In genomic region chr1:93437976-93438605, GRCh38 we compare ENCODE assay signal across 7 cellular contexts. TPM values are rescaled to one million over a fixed set of nuclear protein-coding genes. Genes with fewer than 3 reads are reported as not detected.
DNase-seq lines count a peak whose midpoint lies in the region; ATAC-seq and TF ChIP-seq lines count a peak whose summit lies in the region.

No MANE protein-coding gene starts in this region.

- DNase-seq in GM12864 (ENCODE audit: low read depth) (peak; percentile 15), NB4 (ENCODE audit: low read depth) (peak; percentile 55), SKM-1 treated with dmso at 0.1 percent for 144 hours (lab: John Stamatoyannopoulos, UW; ENCODE audit: unreplicated experiment) (peak; percentile 56), fibroblast of the aortic adventitia (ENCODE audit: low read depth) (peak; percentile 79), prostate gland (ENCODE audit: low spot score) (no peak)

- H3K4me3 ChIP-seq in GM12864 (ENCODE audit: low read depth, low read length) = no peak overlapping the region
- no peak overlapping the region for H3K4me3 ChIP-seq in NB4 (ENCODE audit: low read depth, low read length)
- no peak overlapping the region for H3K4me3 ChIP-seq in fibroblast of the aortic adventitia (ENCODE audit: low read depth, low read length)
- H3K4me3 ChIP-seq in prostate gland = no peak overlapping the region

- no peak for ATAC-seq in HG03457 (IDR thresholded peaks at IDR 0.05; ENCODE audit: unreplicated experiment)
- no peak for ATAC-seq in GM19324 (IDR thresholded peaks at IDR 0.05; ENCODE audit: low FRiP score, unreplicated experiment)

- intact Hi-C loops in prostate gland (cut with DNase I) = loop anchor here (5.0 to 10.0 kb wide), 2 partner anchors 377 to 409 kb away; no protein-coding TSS in a partner anchor

- no peak overlapping the region for H3K27ac ChIP-seq in prostate gland

- 52% methylated on average over 4 of the region's 4 CpGs for WGBS in prostate gland

- TF ChIP-seq CTCF in GM12864 (IDR thresholded peaks at IDR 0.05; ENCODE audit: low read depth, low read length, missing control alignments) = peak; percentile 36
- no peak for TF ChIP-seq CTCF in NB4 (IDR thresholded peaks at IDR 0.05; ENCODE audit: low read depth, low read length)
- TF ChIP-seq CTCF in fibroblast of the aortic adventitia (IDR thresholded peaks at IDR 0.05; ENCODE audit: insufficient read depth, low read length) = peak; percentile 54
- TF ChIP-seq CTCF in prostate gland (IDR thresholded peaks at IDR 0.05) = peak in 3 of 4 experiments; percentile 70 to 78 (median 77)

- TF ChIP-seq POLR2A in NB4 (IDR thresholded peaks at IDR 0.05; ENCODE audit: extremely low read depth, insufficient read length) (no peak), prostate gland (IDR thresholded peaks at IDR 0.05) (no peak)

- H3K36me3 ChIP-seq in prostate gland = no peaks in the 10 kb centered on the region

- H3K4me1 ChIP-seq in prostate gland (replicated peaks) = no peaks in the 10 kb centered on the region

- no peaks in the 10 kb centered on the region for H3K9me3 ChIP-seq in prostate gland

- H3K27me3 ChIP-seq in prostate gland (replicated peaks; ENCODE audit: insufficient read depth) = no peaks in the 10 kb centered on the region

RNA-seq across cellular contexts. Expression of gene FNBP1L, which starts 9.8 kb away (rescaled TPM):
- 15.0 and 22.9 TPM in 2 replicates for total RNA-seq in fibroblast of the aortic adventitia (ENCODE audit: low replicate concordance)
- total RNA-seq in prostate gland = 10 to 100 TPM; 41.1 to 49.7 TPM
